ENCODE assay signal across 1 cellular context in the genomic region with DNA sequence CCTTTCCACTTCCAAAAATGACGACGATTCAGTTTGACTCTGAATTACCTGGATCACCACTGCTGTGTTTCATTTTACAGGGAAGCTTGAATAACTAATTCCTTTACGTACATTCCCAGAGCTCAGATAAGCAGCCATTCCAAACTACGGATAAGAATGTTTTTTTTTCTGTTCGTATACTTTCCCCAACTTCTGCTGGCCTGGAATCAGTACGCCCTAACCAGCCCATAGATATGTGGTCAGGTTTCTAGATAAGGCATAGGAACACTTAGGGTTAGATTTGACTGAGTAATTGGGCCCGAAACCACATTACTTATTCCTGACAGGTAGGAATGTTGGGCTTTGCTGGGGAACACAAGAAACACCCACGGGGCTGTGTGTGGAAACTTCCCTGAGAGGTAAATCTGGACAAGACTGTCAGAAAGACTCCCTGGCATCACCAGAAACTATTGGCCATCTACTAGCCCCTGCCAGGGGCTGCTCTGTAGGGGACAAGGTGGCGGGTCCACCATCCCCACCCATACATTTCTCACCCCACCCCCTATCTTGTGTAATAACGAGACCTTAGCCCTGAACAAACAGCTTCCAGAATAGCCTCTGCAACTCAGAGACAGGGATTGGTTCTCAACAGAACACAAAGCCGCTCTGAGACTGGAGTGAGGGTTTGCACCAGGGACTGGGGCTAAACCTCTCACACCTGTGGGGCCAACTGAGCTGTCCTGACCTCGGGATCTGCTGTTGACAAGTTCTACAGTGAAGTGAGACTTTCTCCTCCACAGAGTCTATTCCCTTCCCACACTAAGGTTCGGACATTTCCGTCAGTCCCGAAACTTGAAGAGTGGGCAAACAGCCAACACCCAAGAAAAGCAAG.
TF ChIP-seq lines count a peak whose summit lies in the region.

No MANE protein-coding gene starts in this region.

TF ChIP-seq in K562, 482 proteins besides CTCF, POLR2A, EP300 and RAD21 (continued from another document):
- no peak for TF ChIP-seq TCF3 (CRISPR knock-in tag; IDR thresholded peaks at IDR 0.05)
- no peak for TF ChIP-seq ZFP36 (IDR thresholded peaks at IDR 0.05; ENCODE audit: low read depth, low read length, partially characterized antibody)
- no peak for TF ChIP-seq XRCC4 (IDR thresholded peaks at IDR 0.05; ENCODE audit: extremely low read depth, insufficient read depth, insufficient read length)
- TF ChIP-seq GATAD2A (IDR thresholded peaks at IDR 0.05), result no peak
- no peak for TF ChIP-seq BRCA1 (IDR thresholded peaks at IDR 0.05)
- TF ChIP-seq BRCA1 (CRISPR knock-in tag; IDR thresholded peaks at IDR 0.05), result no peak
- TF ChIP-seq, protein P1, sequence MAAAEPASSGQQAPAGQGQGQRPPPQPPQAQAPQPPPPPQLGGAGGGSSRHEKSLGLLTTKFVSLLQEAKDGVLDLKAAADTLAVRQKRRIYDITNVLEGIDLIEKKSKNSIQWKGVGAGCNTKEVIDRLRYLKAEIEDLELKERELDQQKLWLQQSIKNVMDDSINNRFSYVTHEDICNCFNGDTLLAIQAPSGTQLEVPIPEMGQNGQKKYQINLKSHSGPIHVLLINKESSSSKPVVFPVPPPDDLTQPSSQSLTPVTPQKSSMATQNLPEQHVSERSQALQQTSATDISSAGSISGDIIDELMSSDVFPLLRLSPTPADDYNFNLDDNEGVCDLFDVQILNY (CRISPR knock-in tag; IDR thresholded peaks at IDR 0.05), result no peak
- no peak for TF ChIP-seq HMG20A (CRISPR knock-in tag; conservative IDR thresholded peaks at IDR 0.05)
- no peak for TF ChIP-seq ZNF445 (CRISPR knock-in tag; IDR thresholded peaks at IDR 0.05; ENCODE audit: low read depth)
- no peak for TF ChIP-seq TAF15 (IDR thresholded peaks at IDR 0.05; ENCODE audit: low read depth, low read length)
- no peak for TF ChIP-seq ZNF121 (CRISPR knock-in tag; conservative IDR thresholded peaks at IDR 0.05)
- no peak for TF ChIP-seq HDGF (IDR thresholded peaks at IDR 0.05)
- TF ChIP-seq, protein P2, sequence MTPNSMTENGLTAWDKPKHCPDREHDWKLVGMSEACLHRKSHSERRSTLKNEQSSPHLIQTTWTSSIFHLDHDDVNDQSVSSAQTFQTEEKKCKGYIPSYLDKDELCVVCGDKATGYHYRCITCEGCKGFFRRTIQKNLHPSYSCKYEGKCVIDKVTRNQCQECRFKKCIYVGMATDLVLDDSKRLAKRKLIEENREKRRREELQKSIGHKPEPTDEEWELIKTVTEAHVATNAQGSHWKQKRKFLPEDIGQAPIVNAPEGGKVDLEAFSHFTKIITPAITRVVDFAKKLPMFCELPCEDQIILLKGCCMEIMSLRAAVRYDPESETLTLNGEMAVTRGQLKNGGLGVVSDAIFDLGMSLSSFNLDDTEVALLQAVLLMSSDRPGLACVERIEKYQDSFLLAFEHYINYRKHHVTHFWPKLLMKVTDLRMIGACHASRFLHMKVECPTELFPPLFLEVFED (CRISPR knock-in tag; conservative IDR thresholded peaks at IDR 0.05), result no peak
- TF ChIP-seq ZNF561 (CRISPR knock-in tag; conservative IDR thresholded peaks at IDR 0.05), result no peak
- TF ChIP-seq RBM39 (optimal IDR thresholded peaks at IDR 0.05; ENCODE audit: low read depth, low read length), result no peak
